ENCODE assay signal across 1 cellular context in the genomic region with DNA sequence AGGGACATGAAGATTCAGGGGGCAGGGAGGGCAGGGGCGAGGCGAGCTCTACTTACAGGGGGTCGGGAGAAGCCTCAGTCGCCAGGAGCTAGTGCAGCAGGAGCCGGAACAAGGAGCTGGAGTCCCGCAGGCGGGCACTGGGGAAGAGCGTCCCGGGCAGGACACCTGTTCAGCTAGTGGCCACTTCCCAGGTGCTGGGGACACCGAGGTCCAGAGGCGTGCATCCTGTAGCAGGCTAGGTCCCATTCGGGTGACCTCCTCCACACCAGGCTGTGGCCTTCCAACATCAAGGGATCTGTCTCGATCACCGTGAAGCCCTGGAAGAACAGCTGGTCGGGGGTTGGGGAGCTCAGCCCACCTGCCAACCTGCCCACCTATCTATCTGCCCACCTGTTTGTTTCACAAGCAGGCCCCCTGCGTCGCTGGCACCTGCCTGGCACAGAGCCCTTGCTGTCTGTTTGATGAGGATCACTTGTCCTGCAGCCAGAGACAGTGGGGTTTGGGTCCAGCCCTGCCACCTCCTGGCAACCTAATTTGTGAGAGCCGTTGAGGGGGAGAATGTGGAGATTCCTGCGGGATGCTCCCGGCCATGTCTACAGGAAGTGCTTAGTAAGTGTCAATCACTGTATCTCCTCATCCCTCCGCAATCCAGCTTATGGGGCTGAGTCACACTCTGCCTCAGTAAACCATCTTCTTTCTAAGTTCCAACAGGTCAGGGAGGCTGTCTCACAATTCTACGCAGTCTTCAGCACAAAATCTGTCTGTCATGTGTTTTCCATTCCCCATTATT.
TF ChIP-seq lines count a peak whose summit lies in the region.

No MANE protein-coding gene starts in this region.

TF ChIP-seq in GM23338, 12 proteins besides CTCF, POLR2A, EP300 and RAD21 (continued from another document):
- TF ChIP-seq CREB1 (CRISPR knock-in tag; IDR thresholded peaks at IDR 0.05; ENCODE audit: low read depth) (no peak), ZNF331 (CRISPR knock-in tag; IDR thresholded peaks at IDR 0.05; ENCODE audit: low read depth) (no peak), POLR2AphosphoS5 (IDR thresholded peaks at IDR 0.05; ENCODE audit: low read depth) (no peak), ZNF114 (CRISPR knock-in tag; IDR thresholded peaks at IDR 0.05) (no peak), JUNB (IDR thresholded peaks at IDR 0.05; ENCODE audit: unreplicated experiment) (no peak), NANOG (IDR thresholded peaks at IDR 0.05; ENCODE audit: borderline replicate concordance) (no peak), STAT1 (IDR thresholded peaks at IDR 0.05; ENCODE audit: unreplicated experiment) (no peak)
- TF ChIP-seq, protein P1, sequence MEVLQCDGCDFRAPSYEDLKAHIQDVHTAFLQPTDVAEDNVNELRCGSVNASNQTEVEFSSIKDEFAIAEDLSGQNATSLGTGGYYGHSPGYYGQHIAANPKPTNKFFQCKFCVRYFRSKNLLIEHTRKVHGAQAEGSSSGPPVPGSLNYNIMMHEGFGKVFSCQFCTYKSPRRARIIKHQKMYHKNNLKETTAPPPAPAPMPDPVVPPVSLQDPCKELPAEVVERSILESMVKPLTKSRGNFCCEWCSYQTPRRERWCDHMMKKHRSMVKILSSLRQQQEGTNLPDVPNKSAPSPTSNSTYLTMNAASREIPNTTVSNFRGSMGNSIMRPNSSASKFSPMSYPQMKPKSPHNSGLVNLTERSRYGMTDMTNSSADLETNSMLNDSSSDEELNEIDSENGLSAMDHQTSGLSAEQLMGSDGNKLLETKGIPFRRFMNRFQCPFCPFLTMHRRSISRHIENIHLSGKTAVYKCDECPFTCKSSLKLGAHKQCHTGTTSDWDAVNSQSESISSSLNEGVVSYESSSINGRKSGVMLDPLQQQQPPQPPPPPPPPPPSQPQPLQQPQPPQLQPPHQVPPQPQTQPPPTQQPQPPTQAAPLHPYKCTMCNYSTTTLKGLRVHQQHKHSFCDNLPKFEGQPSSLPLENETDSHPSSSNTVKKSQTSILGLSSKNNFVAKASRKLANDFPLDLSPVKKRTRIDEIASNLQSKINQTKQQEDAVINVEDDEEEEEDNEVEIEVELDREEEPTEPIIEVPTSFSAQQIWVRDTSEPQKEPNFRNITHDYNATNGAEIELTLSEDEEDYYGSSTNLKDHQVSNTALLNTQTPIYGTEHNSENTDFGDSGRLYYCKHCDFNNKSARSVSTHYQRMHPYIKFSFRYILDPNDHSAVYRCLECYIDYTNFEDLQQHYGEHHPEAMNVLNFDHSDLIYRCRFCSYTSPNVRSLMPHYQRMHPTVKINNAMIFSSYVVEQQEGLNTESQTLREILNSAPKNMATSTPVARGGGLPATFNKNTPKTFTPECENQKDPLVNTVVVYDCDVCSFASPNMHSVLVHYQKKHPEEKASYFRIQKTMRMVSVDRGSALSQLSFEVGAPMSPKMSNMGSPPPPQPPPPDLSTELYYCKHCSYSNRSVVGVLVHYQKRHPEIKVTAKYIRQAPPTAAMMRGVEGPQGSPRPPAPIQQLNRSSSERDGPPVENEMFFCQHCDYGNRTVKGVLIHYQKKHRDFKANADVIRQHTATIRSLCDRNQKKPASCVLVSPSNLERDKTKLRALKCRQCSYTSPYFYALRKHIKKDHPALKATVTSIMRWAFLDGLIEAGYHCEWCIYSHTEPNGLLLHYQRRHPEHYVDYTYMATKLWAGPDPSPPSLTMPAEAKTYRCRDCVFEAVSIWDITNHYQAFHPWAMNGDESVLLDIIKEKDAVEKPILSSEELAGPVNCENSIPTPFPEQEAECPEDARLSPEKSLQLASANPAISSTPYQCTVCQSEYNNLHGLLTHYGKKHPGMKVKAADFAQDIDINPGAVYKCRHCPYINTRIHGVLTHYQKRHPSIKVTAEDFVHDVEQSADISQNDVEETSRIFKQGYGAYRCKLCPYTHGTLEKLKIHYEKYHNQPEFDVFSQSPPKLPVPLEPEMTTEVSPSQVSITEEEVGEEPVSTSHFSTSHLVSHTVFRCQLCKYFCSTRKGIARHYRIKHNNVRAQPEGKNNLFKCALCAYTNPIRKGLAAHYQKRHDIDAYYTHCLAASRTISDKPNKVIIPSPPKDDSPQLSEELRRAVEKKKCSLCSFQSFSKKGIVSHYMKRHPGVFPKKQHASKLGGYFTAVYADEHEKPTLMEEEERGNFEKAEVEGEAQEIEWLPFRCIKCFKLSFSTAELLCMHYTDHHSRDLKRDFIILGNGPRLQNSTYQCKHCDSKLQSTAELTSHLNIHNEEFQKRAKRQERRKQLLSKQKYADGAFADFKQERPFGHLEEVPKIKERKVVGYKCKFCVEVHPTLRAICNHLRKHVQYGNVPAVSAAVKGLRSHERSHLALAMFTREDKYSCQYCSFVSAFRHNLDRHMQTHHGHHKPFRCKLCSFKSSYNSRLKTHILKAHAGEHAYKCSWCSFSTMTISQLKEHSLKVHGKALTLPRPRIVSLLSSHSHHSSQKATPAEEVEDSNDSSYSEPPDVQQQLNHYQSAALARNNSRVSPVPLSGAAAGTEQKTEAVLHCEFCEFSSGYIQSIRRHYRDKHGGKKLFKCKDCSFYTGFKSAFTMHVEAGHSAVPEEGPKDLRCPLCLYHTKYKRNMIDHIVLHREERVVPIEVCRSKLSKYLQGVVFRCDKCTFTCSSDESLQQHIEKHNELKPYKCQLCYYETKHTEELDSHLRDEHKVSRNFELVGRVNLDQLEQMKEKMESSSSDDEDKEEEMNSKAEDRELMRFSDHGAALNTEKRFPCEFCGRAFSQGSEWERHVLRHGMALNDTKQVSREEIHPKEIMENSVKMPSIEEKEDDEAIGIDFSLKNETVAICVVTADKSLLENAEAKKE (CRISPR knock-in tag; IDR thresholded peaks at IDR 0.05), result no peak
- TF ChIP-seq, protein P2, sequence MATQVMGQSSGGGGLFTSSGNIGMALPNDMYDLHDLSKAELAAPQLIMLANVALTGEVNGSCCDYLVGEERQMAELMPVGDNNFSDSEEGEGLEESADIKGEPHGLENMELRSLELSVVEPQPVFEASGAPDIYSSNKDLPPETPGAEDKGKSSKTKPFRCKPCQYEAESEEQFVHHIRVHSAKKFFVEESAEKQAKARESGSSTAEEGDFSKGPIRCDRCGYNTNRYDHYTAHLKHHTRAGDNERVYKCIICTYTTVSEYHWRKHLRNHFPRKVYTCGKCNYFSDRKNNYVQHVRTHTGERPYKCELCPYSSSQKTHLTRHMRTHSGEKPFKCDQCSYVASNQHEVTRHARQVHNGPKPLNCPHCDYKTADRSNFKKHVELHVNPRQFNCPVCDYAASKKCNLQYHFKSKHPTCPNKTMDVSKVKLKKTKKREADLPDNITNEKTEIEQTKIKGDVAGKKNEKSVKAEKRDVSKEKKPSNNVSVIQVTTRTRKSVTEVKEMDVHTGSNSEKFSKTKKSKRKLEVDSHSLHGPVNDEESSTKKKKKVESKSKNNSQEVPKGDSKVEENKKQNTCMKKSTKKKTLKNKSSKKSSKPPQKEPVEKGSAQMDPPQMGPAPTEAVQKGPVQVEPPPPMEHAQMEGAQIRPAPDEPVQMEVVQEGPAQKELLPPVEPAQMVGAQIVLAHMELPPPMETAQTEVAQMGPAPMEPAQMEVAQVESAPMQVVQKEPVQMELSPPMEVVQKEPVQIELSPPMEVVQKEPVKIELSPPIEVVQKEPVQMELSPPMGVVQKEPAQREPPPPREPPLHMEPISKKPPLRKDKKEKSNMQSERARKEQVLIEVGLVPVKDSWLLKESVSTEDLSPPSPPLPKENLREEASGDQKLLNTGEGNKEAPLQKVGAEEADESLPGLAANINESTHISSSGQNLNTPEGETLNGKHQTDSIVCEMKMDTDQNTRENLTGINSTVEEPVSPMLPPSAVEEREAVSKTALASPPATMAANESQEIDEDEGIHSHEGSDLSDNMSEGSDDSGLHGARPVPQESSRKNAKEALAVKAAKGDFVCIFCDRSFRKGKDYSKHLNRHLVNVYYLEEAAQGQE (IDR thresholded peaks at IDR 0.05; ENCODE audit: unreplicated experiment), result no peak
TF ChIP-seq in GM23338: peak in this region for 0.
